Comparison of ENCODE assay signal across 23 cellular contexts in the genomic region with DNA sequence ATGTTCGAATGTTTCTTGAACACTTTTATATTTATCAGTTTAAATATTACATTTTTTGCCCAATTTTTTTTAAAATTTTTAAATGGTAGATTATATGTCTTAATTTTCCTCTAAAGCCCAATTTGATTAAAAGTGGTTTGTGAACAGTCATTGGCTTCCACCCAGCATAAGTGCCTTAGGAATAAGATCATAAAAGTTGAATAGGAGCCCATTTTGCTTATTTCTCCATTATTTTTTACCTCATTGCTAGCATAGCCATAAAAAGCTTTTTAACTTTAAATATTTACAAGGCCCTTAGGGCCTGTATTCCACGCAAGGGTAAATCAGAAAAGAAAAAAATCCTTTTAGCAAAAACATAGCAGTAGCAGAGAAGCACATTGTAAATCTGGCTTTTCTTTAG.
"Had no signal": no experiment of that assay in that cellular context is flagged by ENCODE, and none has a peak within 500 bp of the region (broad histone marks: within the 10 kb centered on the region; RNA-seq: fewer than 3 reads in every experiment).

No MANE protein-coding gene starts in this region.

- H3K4me3 ChIP-seq: ascending aorta, body of pancreas had no signal

- ATAC-seq: activated CD8-positive, alpha-beta T cell treated with anti-CD3 and anti-CD28 coated beads, Interleukin-2, amount 10 ng/mL, durations not matched to agents 7 days and 5 days; body of pancreas; Panc1; Right ventricle myocardium inferior; WTC11 had no signal

- H3K27ac ChIP-seq: ascending aorta, body of pancreas had no signal

- DNase-seq: activated CD4-positive, alpha-beta T cell treated with anti-CD3 and anti-CD28 coated beads for 48 hours; activated CD4-positive, alpha-beta T cell treated with anti-CD3 and anti-CD28 coated beads, Interleukin-2, amount 50 U/mL, for 4 hours; activated CD4-positive, CD25-positive, alpha-beta regulatory T cell treated with anti-CD3 and anti-CD28 coated beads, Interleukin-2, amount 50 U/mL, for 72 hours; activated CD8-positive, alpha-beta memory T cell treated with anti-CD3 and anti-CD28 coated beads, Interleukin-2, amount 50 U/mL, for 48 hours; activated CD8-positive, alpha-beta T cell treated with anti-CD3 and anti-CD28 coated beads, Interleukin-2, amount 10 ng/mL, durations not matched to agents 7 days and 5 days; activated T-cell treated with anti-CD3 and anti-CD28 coated beads, Interleukin-2, amount 50 U/mL, for 1 hour; amniotic stem cell; body of pancreas; central memory CD4-positive, alpha-beta T cell; Karpas-422; NCI-H1092; NCI-H1417; NCI-H1930; NCI-H345; NCI-H510A; NCI-H526 treated with DMSO at 0.1 percent for 48 hours; OCI-M1; RPMI8226 had no signal

- H3K27me3 ChIP-seq: ascending aorta, body of pancreas had no signal

- H3K4me1 ChIP-seq: ascending aorta, body of pancreas had no signal

- H3K9me3 ChIP-seq: ascending aorta, body of pancreas had no signal

- FAIRE-seq: bronchial epithelial cell had no signal
